ENCODE assay signal across 8 cellular contexts in genomic region chr20:45293041-45294002, GRCh38. TPM values are rescaled to one million over a fixed set of nuclear protein-coding genes. Genes with fewer than 3 reads are reported as not detected.
DNase-seq lines count a peak whose midpoint lies in the region; ATAC-seq and TF ChIP-seq lines count a peak whose summit lies in the region.

No MANE protein-coding gene starts in this region.

- CTCF ChIA-PET in IMR-90 (lab: Yijun Ruan, JAX) = interaction anchor here (0.6 to 2.6 kb wide), 20 partner anchors 8 to 478 kb away, joined by 3 to 12 read pairs (median 4); no protein-coding TSS in a partner anchor

- H4K8ac ChIP-seq in IMR-90 (ENCODE audit: low read depth in 2 of 2, low read length in 2 of 2) = peak overlapping the region in 1 of 2 experiments; percentile 30; a peak in 1 of 4 replicates

- BruUV-seq in IMR-90 (replicated peaks; lab: Mats Ljungman, UMichigan) = no TSS peak

- TF ChIP-seq POLR2A in IMR-90 (IDR thresholded peaks at IDR 0.05; ENCODE audit: low read depth, low read length) (no peak), gastroesophageal sphincter (IDR thresholded peaks at IDR 0.05) (no peak)

- H3K9me3 ChIP-seq in IMR-90 (ENCODE audit: control insufficient read depth, insufficient read depth, low read length) (no peaks in the 10 kb centered on the region; the same call in 1 of the 2 replicates), SJSA1 (replicated peaks) (no peaks in the 10 kb centered on the region; the same call in 1 of the 2 replicates), gastroesophageal sphincter (no peaks in the 10 kb centered on the region), neutrophil (no peaks in the 10 kb centered on the region)

- H2BK20ac ChIP-seq in IMR-90 (ENCODE audit: low read depth, low read length) = no peak overlapping the region

- H3K79me1 ChIP-seq in IMR-90 (ENCODE audit: low read depth in 1 of 2, low read length in 2 of 2) = no peaks in the 10 kb centered on the region

- no peak overlapping the region for H3K56ac ChIP-seq in IMR-90 (ENCODE audit: extremely low read depth, insufficient read depth, low read length)

- peaks cover 17% of the 10 kb centered on the region for H3K27me3 ChIP-seq in IMR-90 (ENCODE audit: control insufficient read depth, insufficient read depth, low read length)
- H3K27me3 ChIP-seq in SJSA1 (replicated peaks) = peaks cover 4% of the 10 kb centered on the region; the same call in 1 of the 2 replicates
- peaks cover 61% of the 10 kb centered on the region for H3K27me3 ChIP-seq in gastroesophageal sphincter
- peaks cover 28% of the 10 kb centered on the region for H3K27me3 ChIP-seq in neutrophil

- TF ChIP-seq CTCF in GM12864 (IDR thresholded peaks at IDR 0.05; ENCODE audit: low read depth, low read length, missing control alignments) (peak; percentile 96), IMR-90 (conservative IDR thresholded peaks at IDR 0.05; ENCODE audit: low read depth, low read length) (peak; percentile 83), gastroesophageal sphincter (IDR thresholded peaks at IDR 0.05) (peak; percentile 74 to 94 (median 90)), neutrophil (IDR thresholded peaks at IDR 0.05) (peak; percentile 94)

- peak overlapping the region; percentile 41 for H3K4me2 ChIP-seq in IMR-90 (ENCODE audit: low read depth, low read length)

- peak overlapping the region; percentile 20; the same call in 1 of the 2 replicates for H3K4ac ChIP-seq in IMR-90 (ENCODE audit: low read depth, low read length)

- DNase-seq in GM12864 (ENCODE audit: low read depth) = peak; percentile 2
- DNase-seq in IMR-90 = peak; percentile 46
- DNase-seq in SJSA1 (ENCODE audit: low read depth in 1 of 2, low spot score in 2 of 2) = peak; percentile 87 to 88
- DNase-seq in activated naive CD4-positive, alpha-beta T cell (lab: John Stamatoyannopoulos, UW) = peak; percentile 62 to 81 (median 75)
- DNase-seq in substantia nigra (lab: John Stamatoyannopoulos, UW) = peak in 41 of 49 donors; percentile 10 to 74 (median 47)
- DNase-seq in RKO (ENCODE audit: low spot score) = no peak

- no peak overlapping the region for H2AK5ac ChIP-seq in IMR-90 (ENCODE audit: low read depth, low read length)

- intact Hi-C loops in IMR-90 (cut with micrococcal nuclease) = loop anchor here (5.0 kb wide), 1 partner anchor 546 kb away; the partner anchor contains the start of gene KCNK15

- ATAC-seq in IMR-90 (ENCODE audit: low read depth) (peak; percentile 93), gastroesophageal sphincter (peak; percentile 89)

- no peak overlapping the region; the same call in 1 of the 2 replicates for H4K5ac ChIP-seq in IMR-90 (ENCODE audit: low read depth, low read length)

- no peak overlapping the region for H3K9ac ChIP-seq in IMR-90 (ENCODE audit: low read depth, low read length)

- peak overlapping the region; percentile 96 for H2AFZ ChIP-seq in IMR-90 (replicated peaks; ENCODE audit: low read length, poor library complexity)

- H3K27ac ChIP-seq in IMR-90 (ENCODE audit: insufficient read depth, low read length) (no peak overlapping the region; the same call in 1 of the 2 replicates), SJSA1 (peak overlapping the region; percentile 36), gastroesophageal sphincter (peak overlapping the region in 3 of 4 donors; percentile 52 to 65 (median 64)), neutrophil (peak overlapping the region; percentile 72), substantia nigra (ENCODE audit: low read depth, low read length, poor library complexity, severe bottlenecking) (no peak overlapping the region)

- no peak for TF ChIP-seq EP300 in gastroesophageal sphincter (IDR thresholded peaks at IDR 0.05)

- no peak overlapping the region for H3K23ac ChIP-seq in IMR-90 (ENCODE audit: low read depth, low read length)

- dilution Hi-C loops in IMR-90 (cut with HindIII; ENCODE audit: low sequenced_read_pairs, unreplicated experiment) = no loop called here

- no peak overlapping the region for H2BK15ac ChIP-seq in IMR-90 (ENCODE audit: low read depth, low read length)

- in situ Hi-C loops in IMR-90 (cut with MboI; ENCODE audit: low sequenced_read_pairs) = loop anchor here (25.0 kb wide), 1 partner anchor 181 kb away; the partner anchor contains the start of genes KCNS1, WFDC12 and WFDC5

- WGBS in IMR-90 (ENCODE audit: extremely low coverage in 2 of 2, insufficient read length in 1 of 2), 2 experiments = 2% methylated on average over 41 of the region's 79 CpGs; no CpG with 5 or more reads in 1 of the 2 experiments
- 1 to 9% methylated on average over 8 to 13 of the region's 79 CpGs for WGBS in gastroesophageal sphincter (ENCODE audit: low coverage in 1 of 2), 2 donors

- H3K9me1 ChIP-seq in IMR-90 (ENCODE audit: insufficient read depth, low read length) = no peaks in the 10 kb centered on the region

- H3K4me3 ChIP-seq in GM12864 (ENCODE audit: low read depth, low read length) (peak overlapping the region; percentile 44), IMR-90 (ENCODE audit: insufficient read depth, low read depth, low read length) (peak overlapping the region; percentile 37), SJSA1 (peak overlapping the region; percentile 47), gastroesophageal sphincter (peak overlapping the region; percentile 15 to 57), neutrophil (ENCODE audit: low read depth in 1 of 2, low read length in 1 of 2) (peak overlapping the region; percentile 68 to 78)

- H4K20me1 ChIP-seq in IMR-90 (ENCODE audit: insufficient read depth, low read length) = no peaks in the 10 kb centered on the region

- no peak; the same call in 1 of the 2 replicates for TF ChIP-seq RAD21 in IMR-90 (IDR thresholded peaks at IDR 0.05; ENCODE audit: low read length)

- H2AK9ac ChIP-seq in IMR-90 (replicated peaks; ENCODE audit: low read depth, low read length, poor library complexity) = peak overlapping the region; percentile 71

- POLR2A ChIA-PET in IMR-90 (lab: Charles Lee; ENCODE audit: unreplicated experiment) = interaction anchor here (0.8 kb wide), 1 partner anchor 9 kb away, joined by 3 read pairs; no protein-coding TSS in a partner anchor

- H3K36me3 ChIP-seq in IMR-90 (ENCODE audit: control insufficient read depth, insufficient read depth, low read length) = no peaks in the 10 kb centered on the region
- H3K36me3 ChIP-seq in SJSA1 = no peaks in the 10 kb centered on the region
- no peaks in the 10 kb centered on the region for H3K36me3 ChIP-seq in gastroesophageal sphincter
- no peaks in the 10 kb centered on the region for H3K36me3 ChIP-seq in neutrophil

- no peak overlapping the region for H2BK5ac ChIP-seq in IMR-90 (ENCODE audit: low read depth, low read length, poor library complexity, severe bottlenecking)

- no peak overlapping the region for H3K14ac ChIP-seq in IMR-90 (replicated peaks; ENCODE audit: low read depth, low read length)

- peak overlapping the region; percentile 71 for H2BK120ac ChIP-seq in IMR-90 (ENCODE audit: low read depth, low read length)

- H4K91ac ChIP-seq in IMR-90 (ENCODE audit: insufficient read depth, low read depth, low read length) = no peak overlapping the region

- no peaks in the 10 kb centered on the region for H3K4me1 ChIP-seq in IMR-90 (ENCODE audit: control insufficient read depth, insufficient read depth, low read length)
- peaks cover 11% of the 10 kb centered on the region for H3K4me1 ChIP-seq in SJSA1 (replicated peaks)
- peaks cover 0 to 30% (median 12%) of the 10 kb centered on the region in 3 donors for H3K4me1 ChIP-seq in gastroesophageal sphincter
- peaks cover 15 to 26% of the 10 kb centered on the region in 2 experiments for H3K4me1 ChIP-seq in neutrophil (ENCODE audit: control insufficient read depth in 1 of 2, insufficient read depth in 1 of 2, low read depth in 1 of 2, low read length in 1 of 2)

- H3K18ac ChIP-seq in IMR-90 (ENCODE audit: low read depth, low read length) = no peak overlapping the region

TF ChIP-seq in IMR-90, 13 proteins besides CTCF, POLR2A, EP300 and RAD21 (continues in another document):
- TF ChIP-seq NFE2L2 (IDR thresholded peaks at IDR 0.05; ENCODE audit: low read depth, low read length) (no peak), MAFK (IDR thresholded peaks at IDR 0.05; ENCODE audit: low read depth, low read length) (no peak), USF2 (IDR thresholded peaks at IDR 0.05; ENCODE audit: low read depth, low read length) (no peak), RCOR1 (IDR thresholded peaks at IDR 0.05; ENCODE audit: insufficient replicate concordance, low read length) (no peak), MAZ (IDR thresholded peaks at IDR 0.05; ENCODE audit: borderline replicate concordance, low read depth, low read length) (0 out of 2 replicates have a peak, but pooled peaks have one; percentile 32)

RNA-seq across cellular contexts. Expression of gene RBPJL, which starts 13.3 kb away (rescaled TPM):
- total RNA-seq in IMR-90 (2012; rRNA removed) (not detected in 2 replicates), gastroesophageal sphincter (not detected)
- not detected in 2 replicates for polyA plus RNA-seq in IMR-90 (2012; rRNA removed)
- polyA plus RNA-seq in IMR-90 (2012; cell fraction: cytosol; rRNA removed) = not detected in 2 replicates
- not detected in 2 replicates for polyA plus RNA-seq in IMR-90 (2012; cell fraction: nucleus; rRNA removed; ENCODE audit: low replicate concordance)
- total RNA-seq in SJSA1 (2014; rRNA removed; shearing (Covaris generic)) = not detected in 2 replicates

RNA-seq across cellular contexts. Expression of gene MATN4, which starts 14.8 kb away (rescaled TPM):
- total RNA-seq in IMR-90 (2012; rRNA removed) = not detected in 2 replicates
- polyA plus RNA-seq in IMR-90 (2012; rRNA removed) = 0.12 and 0.13 TPM in 2 replicates
- 0.11 and 0.16 TPM in 2 replicates for polyA plus RNA-seq in IMR-90 (2012; cell fraction: cytosol; rRNA removed)
- 0.37 and 1.2 TPM in 2 replicates for polyA plus RNA-seq in IMR-90 (2012; cell fraction: nucleus; rRNA removed; ENCODE audit: low replicate concordance)
- 0.50 TPM in 1 of 2 replicates, not detected in the other for total RNA-seq in SJSA1 (2014; rRNA removed; shearing (Covaris generic))
- not detected for total RNA-seq in gastroesophageal sphincter

RNA-seq across cellular contexts. Expression of gene SLPI, which starts 39.0 kb away (rescaled TPM):
- not detected in 2 replicates for total RNA-seq in IMR-90 (2012; rRNA removed)
- polyA plus RNA-seq in IMR-90 (2012; rRNA removed) = not detected in 2 replicates
- polyA plus RNA-seq in IMR-90 (2012; cell fraction: cytosol; rRNA removed) = not detected in 2 replicates
- polyA plus RNA-seq in IMR-90 (2012; cell fraction: nucleus; rRNA removed; ENCODE audit: low replicate concordance) = not detected in 2 replicates
- not detected in 2 replicates for total RNA-seq in SJSA1 (2014; rRNA removed; shearing (Covaris generic))
- total RNA-seq in gastroesophageal sphincter = 100 to 1,000 TPM in 1 of 4 donors, 10 to 100 TPM in 3; 26.1 to 251 (median 56.5) TPM

RNA-seq across cellular contexts. Expression of gene SDC4, which starts 54.9 kb away (rescaled TPM):
- total RNA-seq in IMR-90 (2012; rRNA removed) (265 and 275 TPM in 2 replicates), gastroesophageal sphincter (100 to 1,000 TPM in 1 of 4 donors, 10 to 100 TPM in 3; 75.1 to 182 (median 84.2) TPM)
- polyA plus RNA-seq in IMR-90 (2012; rRNA removed) = 181 and 203 TPM in 2 replicates
- polyA plus RNA-seq in IMR-90 (2012; cell fraction: cytosol; rRNA removed) = 183 and 191 TPM in 2 replicates
- 58.2 and 85.3 TPM in 2 replicates for polyA plus RNA-seq in IMR-90 (2012; cell fraction: nucleus; rRNA removed; ENCODE audit: low replicate concordance)
- 105 and 107 TPM in 2 replicates for total RNA-seq in SJSA1 (2014; rRNA removed; shearing (Covaris generic))

Comparison
In these comparisons a context has a peak if more than half of its experiments do, and no peak if none do; other contexts are left out.
1. H3K27ac ChIP-seq: peak in SJSA1 (single experiment), gastroesophageal sphincter (3 of 4) and neutrophil (single experiment); none in IMR-90 (single experiment) and substantia nigra (single experiment).
2. RNA of gene SLPI, which starts 39.0 kb away (total RNA-seq): 26.1 to 251 TPM in gastroesophageal sphincter; not detected in IMR-90 and not detected in SJSA1; every median in the first group is over 10 times any median in the second.
3. Peak in every context shown above with its lines, with median percentiles within 50 percentile points of each other: H3K4me3 ChIP-seq and CTCF ChIP-seq.